ENCODE assay signal across 9 cellular contexts in the genomic region with DNA sequence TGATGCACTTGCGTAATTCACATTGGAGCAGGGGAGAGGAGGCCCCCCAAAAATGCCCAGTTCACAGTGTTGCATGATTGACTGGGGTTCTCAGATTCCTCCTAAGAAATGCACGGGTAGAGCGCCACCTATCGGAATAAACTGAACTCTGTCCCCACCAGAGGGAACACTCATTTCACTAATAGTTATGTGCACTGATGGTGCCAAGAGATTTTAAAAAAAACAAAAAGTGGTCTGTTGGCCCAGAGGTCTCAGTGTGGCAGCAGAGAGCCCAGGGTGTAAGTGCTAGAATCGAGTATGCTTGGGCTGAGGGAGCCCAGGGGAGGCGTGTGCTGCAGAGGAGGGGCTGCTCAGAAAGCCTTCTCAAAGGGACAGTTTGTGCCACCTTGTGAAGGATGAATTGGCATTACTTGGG. TPM values are rescaled to one million over a fixed set of nuclear protein-coding genes. Genes with fewer than 3 reads are reported as not detected.
DNase-seq lines count a peak whose midpoint lies in the region; ATAC-seq and TF ChIP-seq lines count a peak whose summit lies in the region.
"Had no signal": no experiment of that assay in that cellular context is flagged by ENCODE, and none has a peak within 500 bp of the region (broad histone marks: within the 10 kb centered on the region; RNA-seq: fewer than 3 reads in every experiment).

No MANE protein-coding gene starts in this region.

- peak overlapping the region in 3 of 8 donors; percentile 15 to 80 (median 57) for H3K27ac Mint-ChIP-seq in CD8-positive, alpha-beta memory T cell

- no TSS peak for BruUV-seq in PC-3 (replicated peaks; lab: Mats Ljungman, UMichigan)

- POLR2A ChIA-PET in CD8-positive, alpha-beta memory T cell (lab: Charles Lee): no interaction called here
- POLR2A ChIA-PET in PC-3 (lab: Charles Lee; ENCODE audit: unreplicated experiment): no interaction called here

- CTCF ChIA-PET in CD8-positive, alpha-beta memory T cell (lab: Charles Lee): interaction anchor here (0.9 to 3.2 kb wide), 4 partner anchors 7 to 117 kb away, joined by 3 to 13 read pairs (median 3); a partner anchor contains a TSS
- CTCF ChIA-PET in PC-3 (lab: Charles Lee): no interaction called here

- H3K9me3 ChIP-seq in CD8-positive, alpha-beta memory T cell (ENCODE audit: low read length): no peaks in the 10 kb centered on the region
- H3K9me3 ChIP-seq in PC-3 (ENCODE audit: low read length) (no peaks in the 10 kb centered on the region), osteoblast (ENCODE audit: low read depth, low read length) (no peaks in the 10 kb centered on the region)

- H3F3A ChIP-seq in PC-3 (ENCODE audit: low read length, unreplicated experiment): no peaks in the 10 kb centered on the region

- no peak overlapping the region for H3K27ac ChIP-seq in CD8-positive, alpha-beta memory T cell (ENCODE audit: low read depth, low read length)
- H3K27ac ChIP-seq in PC-3 (ENCODE audit: low read length) (no peak overlapping the region), osteoblast (ENCODE audit: low read depth, low read length) (no peak overlapping the region)
- H3K27ac ChIP-seq: skin epidermis had no signal

- H3K4me2 ChIP-seq in PC-3 (ENCODE audit: low read length) (no peak overlapping the region), osteoblast (ENCODE audit: insufficient read depth, low read length) (no peak overlapping the region)

- H3K27me3 Mint-ChIP-seq in CD8-positive, alpha-beta memory T cell: no peaks in the 10 kb centered on the region
- H3K27me3 Mint-ChIP-seq in activated T-cell treated with anti-CD3 and anti-CD28 coated beads, Interleukin-2, amount 50 U/mL, for 4 hours (ENCODE audit: low read depth): no peaks in the 10 kb centered on the region

- H2AFZ ChIP-seq in PC-3 (ENCODE audit: low read length) (no peak overlapping the region), osteoblast (ENCODE audit: low read length) (no peak overlapping the region)

- no peak overlapping the region for H3K4me3 Mint-ChIP-seq in CD8-positive, alpha-beta memory T cell
- no peak overlapping the region for H3K4me3 Mint-ChIP-seq in activated T-cell treated with anti-CD3 and anti-CD28 coated beads, Interleukin-2, amount 50 U/mL, for 4 hours

- H4K20me1 ChIP-seq in PC-3 (ENCODE audit: low read length): no peaks in the 10 kb centered on the region
- peaks cover 18% of the 10 kb centered on the region for H4K20me1 ChIP-seq in osteoblast (ENCODE audit: insufficient read depth, low read length)

- TF ChIP-seq CTCF in PC-3 (conservative IDR thresholded peaks at IDR 0.05; ENCODE audit: low read depth, low read length) (peak; percentile 90), osteoblast (IDR thresholded peaks at IDR 0.05; ENCODE audit: extremely low read depth, low read depth, low read length) (peak; percentile 86)

- H3K27me3 ChIP-seq in CD8-positive, alpha-beta memory T cell (ENCODE audit: insufficient read depth, low read length, poor library complexity, severe bottlenecking): no peaks in the 10 kb centered on the region
- H3K27me3 ChIP-seq in PC-3 (ENCODE audit: low read length): no peaks in the 10 kb centered on the region
- H3K27me3 ChIP-seq in osteoblast (ENCODE audit: insufficient read depth, low read length): no peaks in the 10 kb centered on the region

- no peak overlapping the region for H3K4me3 ChIP-seq in CD8-positive, alpha-beta memory T cell (ENCODE audit: low read length)
- H3K4me3 ChIP-seq in PC-3 (ENCODE audit: low read length): no peak overlapping the region
- H3K4me3 ChIP-seq in osteoblast (ENCODE audit: insufficient read depth, low read length): no peak overlapping the region
- H3K4me3 ChIP-seq: skin epidermis had no signal

- H3K9ac ChIP-seq in PC-3 (ENCODE audit: low read length): no peak overlapping the region

- H3K36me3 Mint-ChIP-seq in CD8-positive, alpha-beta memory T cell: peaks cover 5 to 73% (median 15%) of the 10 kb centered on the region in 3 donors
- peaks cover 22% of the 10 kb centered on the region for H3K36me3 Mint-ChIP-seq in activated T-cell treated with anti-CD3 and anti-CD28 coated beads, Interleukin-2, amount 50 U/mL, for 4 hours (ENCODE audit: insufficient read depth)

- no peaks in the 10 kb centered on the region for H3K9me3 Mint-ChIP-seq in CD8-positive, alpha-beta memory T cell
- no peaks in the 10 kb centered on the region for H3K9me3 Mint-ChIP-seq in activated T-cell treated with anti-CD3 and anti-CD28 coated beads, Interleukin-2, amount 50 U/mL, for 4 hours

- peaks cover under 1% of the 10 kb centered on the region; the same call in 1 of the 2 replicates for H3K79me2 ChIP-seq in PC-3 (ENCODE audit: low read length)
- peaks cover 5% of the 10 kb centered on the region for H3K79me2 ChIP-seq in osteoblast (ENCODE audit: insufficient read depth, low read length)

- H3K36me3 ChIP-seq in CD8-positive, alpha-beta memory T cell (ENCODE audit: insufficient read depth, low read length): peaks cover 15% of the 10 kb centered on the region
- H3K36me3 ChIP-seq in PC-3 (ENCODE audit: low read depth, low read length) (peaks cover 21% of the 10 kb centered on the region), osteoblast (ENCODE audit: insufficient read depth, low read length) (peaks cover 50% of the 10 kb centered on the region)

- no peaks in the 10 kb centered on the region for H3K4me1 ChIP-seq in CD8-positive, alpha-beta memory T cell (ENCODE audit: insufficient read depth, low read length)
- H3K4me1 ChIP-seq in PC-3 (ENCODE audit: insufficient read depth, low read length) (peaks cover 2% of the 10 kb centered on the region; the same call in 1 of the 2 replicates), osteoblast (ENCODE audit: insufficient read depth, low read length) (no peaks in the 10 kb centered on the region)

- peak; percentile 56 for ATAC-seq in HG02973 (IDR thresholded peaks at IDR 0.05; ENCODE audit: unreplicated experiment)
- peak; percentile 79 for ATAC-seq in PC-3
- ATAC-seq in activated T-cell treated with anti-CD3 and anti-CD28 coated beads, Interleukin-2, amount 50 U/mL, for 4 hours: peak; percentile 74 to 79
- ATAC-seq in HG03039 (IDR thresholded peaks at IDR 0.05; ENCODE audit: unreplicated experiment): no peak
- ATAC-seq in GM21447 (IDR thresholded peaks at IDR 0.05; ENCODE audit: unreplicated experiment): no peak

- intact Hi-C loops in PC-3 (cut with micrococcal nuclease): loop anchor here (1.0 to 2.0 kb wide), 2 partner anchors 65 to 118 kb away; no protein-coding TSS in a partner anchor

- peak; percentile 35 to 69 (median 39) for DNase-seq in CD8-positive, alpha-beta memory T cell
- DNase-seq in PC-3 (peak; percentile 74), fibroblast of peridontal ligament (ENCODE audit: extremely low read depth) (peak; percentile 70), osteoblast (ENCODE audit: insufficient read length, low spot score, missing footprints) (peak; percentile 93)
- DNase-seq in activated T-cell treated with anti-CD3 and anti-CD28 coated beads, Interleukin-2, amount 50 U/mL, for 4 hours: peak; percentile 48

- H3K4me1 Mint-ChIP-seq in CD8-positive, alpha-beta memory T cell: peaks cover 5 to 10% (median 5%) of the 10 kb centered on the region in 3 donors
- H3K4me1 Mint-ChIP-seq in activated T-cell treated with anti-CD3 and anti-CD28 coated beads, Interleukin-2, amount 50 U/mL, for 4 hours (ENCODE audit: low read depth): peaks cover 3% of the 10 kb centered on the region

- no peaks in the 10 kb centered on the region for H3K9me2 ChIP-seq in PC-3 (replicated peaks; ENCODE audit: low read length)

RNA-seq across cellular contexts. Expression of a gene that starts 6.9 kb away (rescaled TPM):
- total RNA-seq in CD8-positive, alpha-beta memory T cell: 1 to 10 TPM; 7.9 to 9.2 TPM
- 31.1 TPM for polyA plus RNA-seq in CD8-positive, alpha-beta memory T cell
- total RNA-seq in PC-3 (2014; rRNA removed) (129 and 160 TPM in 2 replicates), osteoblast (73.1 and 79.3 TPM in 2 replicates)
- total RNA-seq in activated T-cell treated with anti-CD3 and anti-CD28 coated beads, Interleukin-2, amount 50 U/mL, for 4 hours: 1 to 10 TPM; 1.6 to 2.7 (median 2.2) TPM

RNA-seq across cellular contexts. Expression of a gene that starts 21.0 kb away (rescaled TPM):
- total RNA-seq in CD8-positive, alpha-beta memory T cell: 100 to 1,000 TPM; 191 to 201 TPM
- 280 TPM for polyA plus RNA-seq in CD8-positive, alpha-beta memory T cell
- total RNA-seq in PC-3 (2014; rRNA removed): 334 and 357 TPM in 2 replicates
- 100 to 1,000 TPM; 242 to 285 (median 270) TPM for total RNA-seq in activated T-cell treated with anti-CD3 and anti-CD28 coated beads, Interleukin-2, amount 50 U/mL, for 4 hours
- 291 and 293 TPM in 2 replicates for total RNA-seq in osteoblast

RNA-seq across cellular contexts. Expression of a gene that starts 51.3 kb away (rescaled TPM):
- total RNA-seq in CD8-positive, alpha-beta memory T cell: not detected
- polyA plus RNA-seq in CD8-positive, alpha-beta memory T cell: not detected
- total RNA-seq in PC-3 (2014; rRNA removed) (30.3 and 36.3 TPM in 2 replicates), osteoblast (0.59 and 1.1 TPM in 2 replicates)
- not detected for total RNA-seq in activated T-cell treated with anti-CD3 and anti-CD28 coated beads, Interleukin-2, amount 50 U/mL, for 4 hours

Comparison
In these comparisons a context has a peak if more than half of its experiments do, and no peak if none do; other contexts are left out.
1. DNase-seq: peak in every context shown above with its lines; median percentile 93 in osteoblast; 74 in PC-3; 70 in fibroblast of peridontal ligament; 48 in activated T-cell treated with anti-CD3 and anti-CD28 coated beads, Interleukin-2, amount 50 U/mL, for 4 hours; 39 in CD8-positive, alpha-beta memory T cell.
2. ATAC-seq: peak in HG02973 (single experiment), PC-3 (single experiment) and activated T-cell treated with anti-CD3 and anti-CD28 coated beads, Interleukin-2, amount 50 U/mL, for 4 hours (2 of 2); none in HG03039 (single experiment) and GM21447 (single experiment).
3. RNA of a gene that starts 51.3 kb away (total RNA-seq): 30.3 to 36.3 TPM in PC-3; 0.59 to 1.1 TPM in osteoblast, not detected in CD8-positive, alpha-beta memory T cell and not detected in activated T-cell treated with anti-CD3 and anti-CD28 coated beads, Interleukin-2, amount 50 U/mL, for 4 hours; every median in the first group is over 10 times any median in the second.